ENCODE assay signal across 13 cellular contexts in the genomic region with DNA sequence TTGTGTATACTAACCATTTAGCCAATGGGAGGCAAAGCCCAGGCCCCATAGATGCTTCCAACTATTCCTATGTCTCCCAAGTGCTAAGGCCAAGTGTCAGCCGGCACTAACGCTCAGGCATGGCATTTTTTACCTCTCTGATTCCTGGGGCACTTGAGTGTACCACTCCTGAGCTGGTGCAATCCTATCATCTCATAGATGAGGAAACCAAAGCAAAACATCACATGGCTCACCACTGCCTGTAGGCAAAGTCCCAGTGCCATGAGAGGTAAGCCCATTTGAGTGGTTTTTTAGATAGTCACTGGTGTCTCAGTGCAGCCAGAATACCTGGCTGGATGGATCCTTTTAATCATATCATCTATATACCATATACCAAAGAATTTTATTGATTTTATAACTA. TPM values are rescaled to one million over a fixed set of nuclear protein-coding genes. Genes with fewer than 3 reads are reported as not detected.
"Had no signal": no experiment of that assay in that cellular context is flagged by ENCODE, and none has a peak within 500 bp of the region (broad histone marks: within the 10 kb centered on the region; RNA-seq: fewer than 3 reads in every experiment).

No MANE protein-coding gene starts in this region.

- H3K9me3 ChIP-seq: adrenal gland, gastrocnemius medialis, left lung, ovary, tibial nerve had no signal

- DNase-seq: activated CD4-positive, alpha-beta memory T cell treated with anti-CD3 and anti-CD28 coated beads, Interleukin-2, amount 10 ng/mL, durations not matched to agents 7 days and 5 days; activated CD4-positive, alpha-beta T cell treated with anti-CD3 and anti-CD28 coated beads for 1 hour; activated CD8-positive, alpha-beta memory T cell treated with anti-CD3 and anti-CD28 coated beads, Interleukin-2, amount 50 U/mL, for 4 hours; activated naive CD4-positive, alpha-beta T cell; adrenal gland; cerebellar nuclear complex; dermis blood vessel endothelial cell; gastrocnemius medialis; left lung; ovary; T-cell; T1000 had no signal

- H3K27me3 ChIP-seq: adrenal gland, gastrocnemius medialis, ovary, tibial nerve had no signal

- H3K36me3 ChIP-seq: adrenal gland, gastrocnemius medialis, left lung, ovary, tibial nerve had no signal

- H3K4me3 ChIP-seq: adrenal gland, gastrocnemius medialis, left lung, ovary, tibial nerve had no signal

- ATAC-seq: gastrocnemius medialis, left lung, T-cell had no signal

- H3K27ac ChIP-seq: adrenal gland, gastrocnemius medialis, left lung, ovary, tibial nerve had no signal

RNA-seq across cellular contexts. Expression of a gene that starts 8.0 kb away (rescaled TPM):
- total RNA-seq: activated CD4-positive, alpha-beta memory T cell treated with anti-CD3 and anti-CD28 coated beads, Interleukin-2, amount 10 ng/mL, durations not matched to agents 7 days and 5 days had no signal
